In genomic region chr11:119710417-119710816, GRCh38 we compare ENCODE assay signal across 19 cellular contexts. TPM values are rescaled to one million over a fixed set of nuclear protein-coding genes. Genes with fewer than 3 reads are reported as not detected.
DNase-seq lines count a peak whose midpoint lies in the region; ATAC-seq and TF ChIP-seq lines count a peak whose summit lies in the region.
"Had no signal": no experiment of that assay in that cellular context is flagged by ENCODE, and none has a peak within 500 bp of the region (broad histone marks: within the 10 kb centered on the region; RNA-seq: fewer than 3 reads in every experiment).

No MANE protein-coding gene starts in this region.

- H3K27me3 Mint-ChIP-seq in neural crest cell (ENCODE audit: low read depth), result no peaks in the 10 kb centered on the region

- no peak overlapping the region for H3K9ac ChIP-seq in SK-N-SH

- peak overlapping the region in 1 of 2 experiments; percentile 83; a peak in 2 of 4 replicates for H3K27ac ChIP-seq in SK-N-SH (ENCODE audit: low read depth in 2 of 2, low read length in 1 of 2)
- peak overlapping the region; percentile 65 for H3K27ac ChIP-seq in WERI-Rb-1

- no peaks in the 10 kb centered on the region for H3K9me3 ChIP-seq in SK-N-SH
- H3K9me3 ChIP-seq in WERI-Rb-1 (ENCODE audit: severe bottlenecking), result no peaks in the 10 kb centered on the region
- H3K9me3 ChIP-seq: MG63 had no signal

- WGBS in SK-N-SH (ENCODE audit: low lambda C conversion rate), result 98% methylated on average over 2 of the region's 2 CpGs

- H3K4me3 ChIP-seq in SK-N-SH (ENCODE audit: low read depth in 2 of 2, low read length in 1 of 2), result no peak overlapping the region; a peak in 1 of 4 replicates
- H3K4me3 ChIP-seq in WERI-Rb-1 (ENCODE audit: low read depth, low read length), result no peak overlapping the region
- H3K4me3 ChIP-seq: MG63 had no signal

- no peaks in the 10 kb centered on the region for H3K9me2 ChIP-seq in SK-N-SH

- no peaks in the 10 kb centered on the region for H4K20me1 ChIP-seq in SK-N-SH (ENCODE audit: insufficient read depth)

- TF ChIP-seq EP300 in SK-N-SH (IDR thresholded peaks at IDR 0.05; ENCODE audit: borderline replicate concordance in 1 of 2, low read depth in 1 of 2, low read length in 1 of 2), result no peak

- CTCF ChIA-PET in SK-N-SH (lab: Yijun Ruan, JAX), result interaction anchor here (1.0 to 3.3 kb wide), 5 partner anchors 13 to 398 kb away, joined by 3 to 21 read pairs (median 4); partner anchors contain the start of gene NECTIN1

- no peaks in the 10 kb centered on the region for H3K79me2 ChIP-seq in SK-N-SH (ENCODE audit: insufficient read depth)

- POLR2A ChIA-PET in SK-N-SH (lab: Yijun Ruan, JAX), result interaction anchor here (1.0 to 1.4 kb wide), 3 partner anchors 13 to 31 kb away, joined by 3 to 6 read pairs (median 4); partner anchors contain the start of gene NECTIN1

- peaks cover 2 to 62% of the 10 kb centered on the region in 2 experiments; a peak in 2 of 4 replicates for H3K4me1 ChIP-seq in SK-N-SH (ENCODE audit: control insufficient read depth in 1 of 2, insufficient read depth in 2 of 2, low read depth in 1 of 2, low read length in 1 of 2)

- no peaks in the 10 kb centered on the region for H3F3A ChIP-seq in SK-N-SH (replicated peaks; ENCODE audit: insufficient read depth)

- no peaks in the 10 kb centered on the region for H3K36me3 Mint-ChIP-seq in neural crest cell (ENCODE audit: low read depth)
- H3K36me3 Mint-ChIP-seq: CD4-positive, CD25-positive, alpha-beta regulatory T cell had no signal

- H3K4me1 Mint-ChIP-seq in neural crest cell, result peaks cover 54% of the 10 kb centered on the region
- H3K4me1 Mint-ChIP-seq: CD4-positive, CD25-positive, alpha-beta regulatory T cell had no signal

- H3K4me2 ChIP-seq in SK-N-SH, result no peak overlapping the region

- H3K27me3 ChIP-seq in SK-N-SH (ENCODE audit: insufficient read depth) (no peaks in the 10 kb centered on the region), WERI-Rb-1 (ENCODE audit: insufficient read depth, low read depth, severe bottlenecking) (no peaks in the 10 kb centered on the region)
- H3K27me3 ChIP-seq: MG63 had no signal

- H3K9me3 Mint-ChIP-seq in neural crest cell, result no peaks in the 10 kb centered on the region

- no peak overlapping the region for H2AFZ ChIP-seq in SK-N-SH (ENCODE audit: low read depth)

- TF ChIP-seq RAD21 in SK-N-SH (IDR thresholded peaks at IDR 0.05; ENCODE audit: low read length), result no peak

- ATAC-seq in SK-N-SH treated with all-trans-retinoic acid at 6 μM for 48 hours, result no peak
- no peak for ATAC-seq in HG02610 (IDR thresholded peaks at IDR 0.05; ENCODE audit: unreplicated experiment)
- ATAC-seq: HCT116, Panc1 had no signal

- no peak for DNase-seq in SK-N-SH
- no peak for DNase-seq in WERI-Rb-1
- DNase-seq in neural crest cell (ENCODE audit: low read depth, low spot score), result no peak
- no peak for DNase-seq in AML-193 (lab: John Stamatoyannopoulos, UW)
- no peak for DNase-seq in OCI-M2 (lab: John Stamatoyannopoulos, UW; ENCODE audit: unreplicated experiment)
- DNase-seq: 8988T; CD4-positive, CD25-positive, alpha-beta regulatory T cell; Kasumi-1; MG63; NCI-H2029 treated with DMSO at 0.1 percent for 48 hours; NCI-H226; NCI-H510A treated with DMSO at 0.1 percent for 48 hours; NCI-H748 treated with DMSO at 0.1 percent for 48 hours; NK-92 treated with Interleukin-12 subunit alpha and Interleukin-12 subunit beta, amount 100 ng/mL, for 24 hours; SIG-M5 had no signal

- TF ChIP-seq CTCF in SK-N-SH (IDR thresholded peaks at IDR 0.05) (no peak), WERI-Rb-1 (IDR thresholded peaks at IDR 0.05; ENCODE audit: low read depth, low read length) (no peak), neural crest cell (conservative IDR thresholded peaks at IDR 0.05) (no peak)

- H3K27ac Mint-ChIP-seq in neural crest cell (ENCODE audit: unreplicated experiment), result peak overlapping the region; percentile 36
- H3K27ac Mint-ChIP-seq: CD4-positive, CD25-positive, alpha-beta regulatory T cell had no signal

- H3K36me3 ChIP-seq in SK-N-SH (replicated peaks in 1 of 2; ENCODE audit: control insufficient read depth in 1 of 2, insufficient read depth in 2 of 2, low read length in 1 of 2), result no peaks in the 10 kb centered on the region
- H3K36me3 ChIP-seq in WERI-Rb-1, result peaks cover 6% of the 10 kb centered on the region
- H3K36me3 ChIP-seq: MG63 had no signal

- no peak overlapping the region for H3K4me3 Mint-ChIP-seq in neural crest cell
- H3K4me3 Mint-ChIP-seq: CD4-positive, CD25-positive, alpha-beta regulatory T cell had no signal

TF ChIP-seq in SK-N-SH treated with all-trans-retinoic acid at 6 μM for 48 hours, 23 proteins besides CTCF, POLR2A, EP300 and RAD21:
- TF ChIP-seq TSHZ2 (CRISPR knock-in tag; IDR thresholded peaks at IDR 0.05) (no peak), ZFP3 (CRISPR knock-in tag; IDR thresholded peaks at IDR 0.05) (peak; percentile 99)

TF ChIP-seq in SK-N-SH, 30 proteins besides CTCF, POLR2A, EP300 and RAD21:
- no peak for TF ChIP-seq REST (IDR thresholded peaks at IDR 0.05; ENCODE audit: low read depth, low read length)
- no peak for TF ChIP-seq GABPA (IDR thresholded peaks at IDR 0.05; ENCODE audit: low read depth)
- no peak for TF ChIP-seq TAF1 (IDR thresholded peaks at IDR 0.05; ENCODE audit: borderline replicate concordance, low read depth, low read length)
- TF ChIP-seq SMC3 (IDR thresholded peaks at IDR 0.05; ENCODE audit: low read depth, low read length), result no peak
- TF ChIP-seq GATA2 (CRISPR knock-in tag; IDR thresholded peaks at IDR 0.05), result no peak
- TF ChIP-seq YY1 (IDR thresholded peaks at IDR 0.05; ENCODE audit: low read depth), result no peak
- no peak for TF ChIP-seq MXI1 (IDR thresholded peaks at IDR 0.05; ENCODE audit: low read depth, low read length)
- no peak for TF ChIP-seq RCOR1 (IDR thresholded peaks at IDR 0.05; ENCODE audit: low read length)
- TF ChIP-seq ELF1 (IDR thresholded peaks at IDR 0.05), result no peak
- TF ChIP-seq FOSL2 (IDR thresholded peaks at IDR 0.05; ENCODE audit: borderline replicate concordance, low read depth), result no peak
- TF ChIP-seq USF2 (IDR thresholded peaks at IDR 0.05; ENCODE audit: borderline replicate concordance, low read depth, low read length), result no peak
- no peak for TF ChIP-seq NFIC (IDR thresholded peaks at IDR 0.05; ENCODE audit: borderline replicate concordance)
- TF ChIP-seq FOXM1 (IDR thresholded peaks at IDR 0.05; ENCODE audit: low read depth), result no peak
- no peak for TF ChIP-seq USF1 (IDR thresholded peaks at IDR 0.05; ENCODE audit: borderline replicate concordance, low read depth)
- TF ChIP-seq MAX (IDR thresholded peaks at IDR 0.05; ENCODE audit: low read depth), result no peak
TF ChIP-seq in SK-N-SH: peak in this region for 0.

RNA-seq across cellular contexts. Expression of gene NECTIN1, which starts 18.6 kb away (rescaled TPM):
- polyA plus RNA-seq in SK-N-SH (2012; rRNA removed), result 6.7 and 9.1 TPM in 2 replicates
- 3.9 and 7.4 TPM in 2 replicates for polyA plus RNA-seq in SK-N-SH (2012; cell fraction: cytosol; rRNA removed)
- 10.8 and 12.7 TPM in 2 replicates for polyA plus RNA-seq in SK-N-SH (2012; cell fraction: nucleus; rRNA removed)
- 44.6 and 49.2 TPM in 2 replicates for total RNA-seq in neural crest cell
